ENCODE assay signal across 17 cellular contexts in genomic region chr6:7101290-7101689, GRCh38. TPM values are rescaled to one million over a fixed set of nuclear protein-coding genes. Genes with fewer than 3 reads are reported as not detected.
DNase-seq lines count a peak whose midpoint lies in the region; ATAC-seq and TF ChIP-seq lines count a peak whose summit lies in the region.
"Had no signal": no experiment of that assay in that cellular context is flagged by ENCODE, and none has a peak within 500 bp of the region (broad histone marks: within the 10 kb centered on the region; RNA-seq: fewer than 3 reads in every experiment).

No MANE protein-coding gene starts in this region.

- H3K27ac ChIP-seq in thyroid gland = peak overlapping the region; percentile 44 to 66 (median 65)
- H3K27ac ChIP-seq: GM23248 had no signal

- H3K4me3 ChIP-seq in thyroid gland (replicated peaks in 1 of 3) = no peak overlapping the region
- H3K4me3 ChIP-seq: GM12878, GM23248 had no signal

- H3K4me3 Mint-ChIP-seq in neural crest cell = no peak overlapping the region
- H3K4me3 Mint-ChIP-seq: CD14-positive monocyte, HFFc6 had no signal

- H3K9me3 Mint-ChIP-seq in neural crest cell = no peaks in the 10 kb centered on the region
- H3K9me3 Mint-ChIP-seq: CD14-positive monocyte, HFFc6 had no signal

- intact Hi-C loops in Right ventricle myocardium inferior (cut with DNase I) = loop anchor here (10.0 kb wide), 1 partner anchor 176 kb away; no protein-coding TSS in a partner anchor
- intact Hi-C loops in cardiac septum (cut with DNase I) = no loop called here
- intact Hi-C loops in left cardiac atrium (cut with DNase I) = loop anchor here in 1 of 2 donors (10.0 kb wide), 1 partner anchor 124 kb away; no protein-coding TSS in a partner anchor
- intact Hi-C loops in thyroid gland (cut with DNase I) = loop anchor here (10.0 kb wide), 1 partner anchor 46 kb away; no protein-coding TSS in a partner anchor

- H3K4me1 ChIP-seq in thyroid gland = peaks cover 9 to 13% of the 10 kb centered on the region in 2 donors

- H3K4me1 Mint-ChIP-seq in neural crest cell = peaks cover 8% of the 10 kb centered on the region

- peak overlapping the region; percentile 60 for H3K27ac Mint-ChIP-seq in neural crest cell (ENCODE audit: unreplicated experiment)
- H3K27ac Mint-ChIP-seq: HFFc6 had no signal

- no peaks in the 10 kb centered on the region for H3K27me3 ChIP-seq in thyroid gland

- TF ChIP-seq POLR2A in thyroid gland (IDR thresholded peaks at IDR 0.05) = no peak

- DNase-seq in Right ventricle myocardium inferior (ENCODE audit: missing footprints) (no peak), cardiac septum (ENCODE audit: low spot score) (no peak), left cardiac atrium (no peak), neural crest cell (ENCODE audit: low read depth, low spot score) (no peak), thyroid gland (peak; percentile 82 to 85), cerebellum (ENCODE audit: low spot score) (no peak), ecto neural progenitor cell (ENCODE audit: low spot score) (no peak)
- DNase-seq in activated CD4-positive, alpha-beta T cell treated with anti-CD3 and anti-CD28 coated beads for 48 hours = no peak
- DNase-seq: GM23248, HFFc6, KBM-7, NCI-H1436 treated with DMSO at 0.1 percent for 48 hours, NCI-H2081, NCI-H524 treated with DMSO at 0.1 percent for 48 hours, PC-3 had no signal

- no peaks in the 10 kb centered on the region for H3K36me3 Mint-ChIP-seq in neural crest cell (ENCODE audit: low read depth)

- TF ChIP-seq CTCF in neural crest cell (conservative IDR thresholded peaks at IDR 0.05) (no peak), thyroid gland (IDR thresholded peaks at IDR 0.05) (peak in 2 of 6 experiments; percentile 8 to 11)

- ATAC-seq in Right ventricle myocardium inferior = peak; percentile 53
- ATAC-seq in left cardiac atrium = peak; percentile 63 to 70
- ATAC-seq: GM12878, PC-3 had no signal

- 33 to 37% methylated on average over 8 of the region's 8 CpGs for WGBS in thyroid gland, 2 donors

- H3K27me3 Mint-ChIP-seq in neural crest cell (ENCODE audit: low read depth) = no peaks in the 10 kb centered on the region

- H3K36me3 ChIP-seq in thyroid gland = no peaks in the 10 kb centered on the region

- no peaks in the 10 kb centered on the region for H3K9me3 ChIP-seq in thyroid gland

RNA-seq across cellular contexts. Expression of gene RREB1, which starts 6.5 kb away (rescaled TPM):
- total RNA-seq in Right ventricle myocardium inferior = 34.2 TPM
- 27.8 TPM for total RNA-seq in cardiac septum
- 10 to 100 TPM; 34.2 to 37.6 TPM for total RNA-seq in left cardiac atrium
- 28.3 TPM in 2 replicates for total RNA-seq in neural crest cell
- total RNA-seq in thyroid gland = 10 to 100 TPM; 48.0 to 91.3 (median 57.1) TPM
- total RNA-seq in cerebellum = 7.6 TPM

Comparison
In these comparisons a context has a peak if more than half of its experiments do, and no peak if none do; other contexts are left out.
1. DNase-seq: peak in thyroid gland (2 of 2); none in Right ventricle myocardium inferior (single experiment), cardiac septum (single experiment), left cardiac atrium (single experiment), neural crest cell (single experiment), cerebellum (single experiment), activated CD4-positive, alpha-beta T cell treated with anti-CD3 and anti-CD28 coated beads for 48 hours (single experiment) and ecto neural progenitor cell (single experiment).